ENCODE assay signal across 1 cellular context in the genomic region with DNA sequence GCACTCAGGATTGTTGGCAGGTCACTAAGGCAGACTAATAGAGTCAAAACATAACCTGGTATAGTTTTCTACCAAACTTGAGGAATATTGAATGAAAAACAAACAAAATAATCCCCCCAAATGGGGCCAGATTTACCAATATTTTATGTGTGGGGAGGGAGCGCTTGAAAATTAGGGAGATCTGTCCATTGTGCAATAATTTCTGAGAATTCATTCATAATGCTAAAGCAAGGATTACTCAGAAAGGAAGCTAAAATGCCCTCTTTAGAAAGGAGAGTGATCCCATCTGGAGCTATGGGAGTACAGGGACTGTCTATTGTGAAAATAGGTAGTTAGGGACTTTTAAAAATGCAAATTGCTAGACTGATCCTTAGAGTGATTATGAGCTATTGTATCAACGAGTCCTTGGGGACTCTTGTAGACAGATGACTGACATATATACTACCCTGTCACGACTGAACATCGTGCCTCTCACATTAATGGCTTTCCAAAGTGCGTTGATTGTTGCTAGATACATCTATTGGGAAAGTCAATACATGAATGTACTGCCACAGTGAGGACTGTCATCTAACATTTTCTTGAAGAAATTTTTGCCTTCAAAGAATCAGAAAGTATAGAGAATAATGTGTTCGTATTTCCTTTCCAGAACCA.
TF ChIP-seq lines count a peak whose summit lies in the region.

No MANE protein-coding gene starts in this region.

TF ChIP-seq in IMR-90, 13 proteins besides CTCF, POLR2A, EP300 and RAD21 (continued from another document):
- no peak for TF ChIP-seq SMC3 (IDR thresholded peaks at IDR 0.05; ENCODE audit: low read depth, low read length)
TF ChIP-seq in IMR-90: peak in this region for 1.
